In the genomic region with DNA sequence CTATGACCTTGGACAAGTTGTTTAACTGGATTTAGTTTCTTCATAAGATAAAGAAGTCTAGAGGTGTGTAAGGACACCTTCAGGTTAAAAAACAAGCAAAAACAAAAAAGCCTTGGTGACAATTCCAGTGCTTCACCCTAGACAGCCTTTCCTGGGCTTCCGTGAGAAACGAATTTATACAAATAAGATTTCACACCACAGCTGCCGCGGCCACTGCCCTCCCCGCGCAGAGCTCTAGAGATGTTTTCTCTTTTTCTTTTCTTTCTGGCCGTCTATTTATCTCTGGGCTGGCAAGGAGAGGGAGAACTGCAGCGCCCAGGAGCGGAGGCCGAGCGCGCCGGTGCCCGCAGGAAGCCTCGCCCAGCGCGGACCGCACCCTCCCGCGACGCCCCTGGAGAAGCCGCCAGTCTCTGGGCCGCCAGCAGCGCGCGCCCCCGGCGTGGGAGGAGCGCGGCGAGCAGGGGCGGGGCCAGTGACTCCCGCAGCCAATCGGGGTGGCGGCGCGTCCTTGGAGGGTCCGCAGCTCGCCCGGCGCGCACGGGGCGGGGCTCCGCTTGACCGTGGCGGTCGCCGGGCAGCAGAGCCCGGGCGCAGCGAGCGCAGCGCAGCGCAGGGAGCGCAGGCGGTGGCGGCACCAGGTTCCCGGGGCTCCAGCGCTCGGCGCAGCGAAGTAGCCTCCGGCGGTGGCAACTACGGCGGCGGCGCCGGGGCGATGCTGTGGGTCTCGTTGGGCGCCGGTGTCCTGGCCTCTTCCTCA, we compare ENCODE assay signal across 8 cellular contexts.
DNase-seq lines count a peak whose midpoint lies in the region; ATAC-seq and TF ChIP-seq lines count a peak whose summit lies in the region.

No MANE protein-coding gene starts in this region.

- H3K4me2 ChIP-seq in osteoblast (ENCODE audit: insufficient read depth, low read length): peak overlapping the region; percentile 79

- no peak overlapping the region for H3K27ac ChIP-seq in osteoblast (ENCODE audit: low read depth, low read length)
- H3K27ac ChIP-seq in testis: peak overlapping the region; percentile 39 to 70

- in situ Hi-C loops in SK-MEL-5 (cut with HindIII; ENCODE audit: low pct_unique_long_range_greater_than_20kb, low sequenced_read_pairs): no loop called here

- DNase-seq in HCEC 1CT (peak; percentile 75), MG63 (peak; percentile 90), SK-MEL-5 (ENCODE audit: low read depth, low spot score) (peak; percentile 84), Right ventricle myocardium inferior (ENCODE audit: missing footprints) (peak; percentile 97), osteoblast (ENCODE audit: insufficient read length, low spot score, missing footprints) (peak; percentile 97), testis (peak; percentile 93)

- TF ChIP-seq POLR2A in testis (IDR thresholded peaks at IDR 0.05): no peak

- WGBS in testis, 2 donors: 0% methylated on average over 29 to 35 of the region's 74 CpGs

- peak overlapping the region; percentile 71 for H3K4me3 Mint-ChIP-seq in activated naive CD4-positive, alpha-beta T cell treated with anti-CD3 and anti-CD28 coated beads, Interleukin-2, amount 50 U/mL, for 24 hours

- H3K27me3 ChIP-seq in MG63: peaks cover 2% of the 10 kb centered on the region
- peaks cover 38% of the 10 kb centered on the region for H3K27me3 ChIP-seq in osteoblast (ENCODE audit: insufficient read depth, low read length)
- H3K27me3 ChIP-seq in testis: no peaks in the 10 kb centered on the region

- H3K9me3 Mint-ChIP-seq in activated naive CD4-positive, alpha-beta T cell treated with anti-CD3 and anti-CD28 coated beads, Interleukin-2, amount 50 U/mL, for 24 hours: no peaks in the 10 kb centered on the region

- H3K36me3 ChIP-seq in ES-I3 (ENCODE audit: insufficient read depth, low read length) (no peaks in the 10 kb centered on the region), MG63 (no peaks in the 10 kb centered on the region), osteoblast (ENCODE audit: insufficient read depth, low read length) (no peaks in the 10 kb centered on the region), testis (ENCODE audit: low read depth, missing control alignments) (no peaks in the 10 kb centered on the region)

- ATAC-seq in Right ventricle myocardium inferior: peak; percentile 99

- H3K9me3 ChIP-seq in ES-I3 (ENCODE audit: control insufficient read depth, insufficient read depth, low read length): no peaks in the 10 kb centered on the region
- H3K9me3 ChIP-seq in MG63: no peaks in the 10 kb centered on the region
- H3K9me3 ChIP-seq in osteoblast (ENCODE audit: low read depth, low read length): no peaks in the 10 kb centered on the region
- no peaks in the 10 kb centered on the region for H3K9me3 ChIP-seq in testis

- H3K4me1 ChIP-seq in ES-I3 (ENCODE audit: insufficient read depth, low read length) (peaks cover 3% of the 10 kb centered on the region; the same call in 1 of the 2 replicates), osteoblast (ENCODE audit: insufficient read depth, low read length) (peaks cover 3% of the 10 kb centered on the region), testis (peaks cover 8% of the 10 kb centered on the region)

- no peak overlapping the region for H3K27ac Mint-ChIP-seq in activated naive CD4-positive, alpha-beta T cell treated with anti-CD3 and anti-CD28 coated beads, Interleukin-2, amount 50 U/mL, for 24 hours

- H3K4me1 Mint-ChIP-seq in activated naive CD4-positive, alpha-beta T cell treated with anti-CD3 and anti-CD28 coated beads, Interleukin-2, amount 50 U/mL, for 24 hours: peaks cover 4% of the 10 kb centered on the region

- peak overlapping the region; percentile 84 for H3K9ac ChIP-seq in ES-I3 (ENCODE audit: low read depth, low read length)

- peak overlapping the region; percentile 79 for H2AFZ ChIP-seq in osteoblast (ENCODE audit: low read length)

- intact Hi-C loops in Right ventricle myocardium inferior (cut with DNase I) (loop anchor here (2.0 kb wide), 1 partner anchor 44 kb away; no protein-coding TSS in a partner anchor), testis (cut with DNase I; ENCODE audit: low total_unique reads) (no loop called here)

- TF ChIP-seq CTCF in osteoblast (IDR thresholded peaks at IDR 0.05; ENCODE audit: extremely low read depth, low read depth, low read length): no peak
- no peak for TF ChIP-seq CTCF in testis (IDR thresholded peaks at IDR 0.05)

- no peaks in the 10 kb centered on the region for H4K20me1 ChIP-seq in osteoblast (ENCODE audit: insufficient read depth, low read length)

- no peaks in the 10 kb centered on the region for H3K36me3 Mint-ChIP-seq in activated naive CD4-positive, alpha-beta T cell treated with anti-CD3 and anti-CD28 coated beads, Interleukin-2, amount 50 U/mL, for 24 hours

- peaks cover 2% of the 10 kb centered on the region for H3K79me2 ChIP-seq in osteoblast (ENCODE audit: insufficient read depth, low read length)

- H3K27me3 Mint-ChIP-seq in activated naive CD4-positive, alpha-beta T cell treated with anti-CD3 and anti-CD28 coated beads, Interleukin-2, amount 50 U/mL, for 24 hours: peaks cover 34% of the 10 kb centered on the region

- peak overlapping the region; percentile 59 for H3K4me3 ChIP-seq in MG63
- H3K4me3 ChIP-seq in osteoblast (ENCODE audit: insufficient read depth, low read length): peak overlapping the region; percentile 77
- H3K4me3 ChIP-seq in testis: peak overlapping the region; percentile 77 to 90
